Comparison of ENCODE assay signal across 17 cellular contexts in the genomic region with DNA sequence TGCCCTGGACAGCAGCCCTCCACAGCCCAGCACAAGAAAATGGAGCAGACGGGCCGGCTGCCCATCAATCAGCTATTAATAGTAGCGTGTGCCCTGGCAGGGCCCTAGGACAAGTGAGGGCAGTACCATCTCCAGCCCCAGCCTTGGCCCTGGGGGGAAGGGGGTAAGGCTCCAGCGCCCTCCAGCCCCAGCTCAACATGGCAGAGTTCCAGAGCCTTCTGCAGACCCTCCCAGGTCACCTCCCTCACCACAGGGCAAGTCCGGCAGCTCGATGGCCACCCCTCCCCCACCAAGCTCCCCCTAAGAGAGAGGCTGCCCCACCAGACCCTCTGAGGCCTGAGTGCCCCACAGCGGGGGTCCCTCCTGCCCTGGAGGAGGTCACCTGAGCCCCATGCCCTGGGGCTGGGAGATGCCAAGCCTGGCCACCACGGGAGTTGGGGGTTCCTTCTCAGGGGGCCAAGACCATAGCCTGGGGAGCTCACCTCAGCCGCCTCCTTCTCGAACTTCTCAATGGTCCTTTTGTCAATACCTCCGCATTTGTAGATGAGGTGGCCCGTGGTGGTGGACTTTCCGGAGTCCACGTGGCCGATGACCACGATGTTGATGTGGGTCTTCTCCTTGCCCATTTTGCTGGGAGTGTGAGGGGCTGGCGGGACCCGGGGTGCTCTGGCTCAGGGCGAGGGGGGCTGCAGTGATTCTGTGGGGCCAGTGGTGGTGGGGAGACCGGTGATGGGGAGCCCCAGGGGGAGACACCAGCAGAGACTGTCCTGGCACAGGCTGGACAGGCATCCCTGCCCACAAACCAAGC. TPM values are rescaled to one million over a fixed set of nuclear protein-coding genes. Genes with fewer than 3 reads are reported as not detected.
A peak's percentile ranks its signal among the peaks of the same experiment; 100 is the strongest.
DNase-seq lines count a peak whose midpoint lies in the region; ATAC-seq, FAIRE-seq and TF ChIP-seq lines count a peak whose summit lies in the region.
"Had no signal": no experiment of that assay in that cellular context is flagged by ENCODE, and none has a peak within 500 bp of the region (broad histone marks: within the 10 kb centered on the region; RNA-seq: fewer than 3 reads in every experiment).

No MANE protein-coding gene starts in this region.

- H3K27me3 Mint-ChIP-seq in effector memory CD8-positive, alpha-beta T cell = peaks cover 5 to 16% of the 10 kb centered on the region in 2 donors
- H3K27me3 Mint-ChIP-seq in naive B cell = peaks cover 7 to 26% (median 7%) of the 10 kb centered on the region in 3 donors

- H3K9me3 ChIP-seq in BE2C = no peaks in the 10 kb centered on the region
- H3K9me3 ChIP-seq in HUES6 (ENCODE audit: control insufficient read depth, insufficient read depth, low read depth, low read length) = no peaks in the 10 kb centered on the region
- H3K9me3 ChIP-seq: prostate gland had no signal

- H3K9me3 Mint-ChIP-seq in effector memory CD8-positive, alpha-beta T cell = no peaks in the 10 kb centered on the region
- H3K9me3 Mint-ChIP-seq in naive B cell = peaks cover 0 to 4% (median 0%) of the 10 kb centered on the region in 7 donors

- H3K36me3 ChIP-seq in BE2C = peaks cover 52% of the 10 kb centered on the region
- no peaks in the 10 kb centered on the region; the same call in 1 of the 2 replicates for H3K36me3 ChIP-seq in HUES6 (ENCODE audit: control insufficient read depth, insufficient read depth, low read length)
- H3K36me3 ChIP-seq: brain microvascular endothelial cell, prostate gland had no signal

- no peak overlapping the region for H3K27ac ChIP-seq in HUES6 (ENCODE audit: low read depth, low read length)
- H3K27ac ChIP-seq: brain microvascular endothelial cell, prostate gland, SK-N-MC had no signal

- H3K4me1 Mint-ChIP-seq in effector memory CD8-positive, alpha-beta T cell (ENCODE audit: low read depth in 2 of 2) = peaks cover 0 to 5% of the 10 kb centered on the region in 2 donors
- H3K4me1 Mint-ChIP-seq in naive B cell = peaks cover 6 to 8% (median 7%) of the 10 kb centered on the region in 3 donors

- H3K4me3 Mint-ChIP-seq in effector memory CD8-positive, alpha-beta T cell = peak overlapping the region; percentile 31 to 62
- peak overlapping the region in 5 of 8 donors; percentile 25 to 66 (median 47) for H3K4me3 Mint-ChIP-seq in naive B cell

- H3K27me3 ChIP-seq in BE2C = no peaks in the 10 kb centered on the region
- peaks cover 71% of the 10 kb centered on the region for H3K27me3 ChIP-seq in HUES6 (ENCODE audit: control insufficient read depth, insufficient read depth, low read length)

- peaks cover 22% of the 10 kb centered on the region for H3K4me1 ChIP-seq in BE2C
- H3K4me1 ChIP-seq in HUES6 (ENCODE audit: control insufficient read depth, insufficient read depth, low read length) = peaks cover 27% of the 10 kb centered on the region
- H3K4me1 ChIP-seq: prostate gland had no signal

- no peak for TF ChIP-seq CTCF in BE2C (IDR thresholded peaks at IDR 0.05; ENCODE audit: low read depth, low read length)
- TF ChIP-seq CTCF in lower leg skin (IDR thresholded peaks at IDR 0.05) = no peak

- intact Hi-C loops in lower leg skin (cut with DNase I; ENCODE audit: low total_unique reads) = no loop called here

- ATAC-seq in effector memory CD8-positive, alpha-beta T cell (replicated peaks) = no peak
- ATAC-seq in naive B cell (ENCODE audit: low read depth in 2 of 2) = no peak

- H3K9ac ChIP-seq in HUES6 (ENCODE audit: low read length) = no peak overlapping the region

- DNase-seq in BE2C (peak; percentile 26), naive B cell (no peak), frontal cortex (ENCODE audit: low spot score in 2 of 2) (no peak), lower leg skin (ENCODE audit: low spot score in 2 of 2) (no peak), NCI-H2029 treated with DMSO at 0.1 percent for 48 hours (lab: John Stamatoyannopoulos, UW) (no peak), RKO (ENCODE audit: low spot score) (no peak)
- no peak for DNase-seq in effector memory CD8-positive, alpha-beta T cell
- DNase-seq: activated CD4-positive, alpha-beta T cell treated with anti-CD3 and anti-CD28 coated beads for 1 hour; AML-193; stimulated activated CD4-positive, alpha-beta T cell treated with anti-CD3 and anti-CD28 coated beads, Interleukin-4, amount 100 ng/mL, for 1 hour; stimulated activated naive CD8-positive, alpha-beta T cell treated with anti-CD3 and anti-CD28 coated beads, Interleukin-15, Interleukin-2, amounts not matched to agents 100 U/mL and 50 U/mL, for 24 hours had no signal

- no peak for FAIRE-seq in frontal cortex (lab: Jason Lieb, UNC)

- TF ChIP-seq POLR2A in lower leg skin (IDR thresholded peaks at IDR 0.05) = no peak

- peak overlapping the region; percentile 92 for H3K4me3 ChIP-seq in BE2C (ENCODE audit: low read depth, low read length)
- H3K4me3 ChIP-seq in HUES6 (ENCODE audit: low read depth, low read length) = peak overlapping the region; percentile 60; the same call in 1 of the 2 replicates
- H3K4me3 ChIP-seq in lower leg skin (ENCODE audit: low read depth, poor library complexity, severe bottlenecking) = no peak overlapping the region

- no peak overlapping the region for H3K27ac Mint-ChIP-seq in effector memory CD8-positive, alpha-beta T cell
- no peak overlapping the region for H3K27ac Mint-ChIP-seq in naive B cell

- no peaks in the 10 kb centered on the region for H3K36me3 Mint-ChIP-seq in effector memory CD8-positive, alpha-beta T cell (ENCODE audit: insufficient read depth)
- H3K36me3 Mint-ChIP-seq in naive B cell = peaks cover 0 to 3% of the 10 kb centered on the region in 2 donors

- 55 to 58% methylated on average over 20 of the region's 20 CpGs for WGBS in lower leg skin, 2 donors

RNA-seq across cellular contexts. Expression of gene EEF1A2, which starts 1.5 kb away (rescaled TPM):
- 3,079 TPM for polyA plus RNA-seq in BE2C (2012; ENCODE audit: insufficient read depth, insufficient read length, low read depth)
- polyA plus RNA-seq in naive B cell (ENCODE audit: low read depth in 6 of 6) = 1 to 10 TPM in 1 of 6 donors, under 1 TPM in 3, not detected in 2; 0.12 to 1.4 (median 0.28) TPM
- total RNA-seq in frontal cortex (179 TPM), lower leg skin (10 to 100 TPM; 13.3 to 26.8 (median 22.9) TPM)

RNA-seq across cellular contexts. Expression of gene PPDPF, which starts 23.2 kb away (rescaled TPM):
- 447 TPM for polyA plus RNA-seq in BE2C (2012; ENCODE audit: insufficient read depth, insufficient read length, low read depth)
- 100 to 1,000 TPM in 1 of 6 donors, 10 to 100 TPM in 5; 40.2 to 132 (median 67.5) TPM for polyA plus RNA-seq in naive B cell (ENCODE audit: low read depth in 6 of 6)
- total RNA-seq in frontal cortex = 17.1 TPM
- 100 to 1,000 TPM; 122 to 426 (median 348) TPM for total RNA-seq in lower leg skin

RNA-seq across cellular contexts. Expression of gene KCNQ2, which starts 24.9 kb away (rescaled TPM):
- polyA plus RNA-seq in BE2C (2012; ENCODE audit: insufficient read depth, insufficient read length, low read depth) = 60.1 TPM
- 1 to 10 TPM in 1 of 6 donors, under 1 TPM in 1, not detected in 4; 0.54 to 1.1 TPM for polyA plus RNA-seq in naive B cell (ENCODE audit: low read depth in 6 of 6)
- total RNA-seq in frontal cortex (159 TPM), lower leg skin (not detected)
- total RNA-seq: LHCN-M2 had no signal

RNA-seq across cellular contexts. Expression of gene PTK6, which starts 39.8 kb away (rescaled TPM):
- polyA plus RNA-seq in BE2C (2012; ENCODE audit: insufficient read depth, insufficient read length, low read depth) = 1.2 TPM
- polyA plus RNA-seq in naive B cell (ENCODE audit: low read depth in 6 of 6) = 1 to 10 TPM in 1 of 6 donors, under 1 TPM in 5; 0.10 to 1.3 (median 0.51) TPM
- total RNA-seq in frontal cortex (not detected), lower leg skin (100 to 1,000 TPM in 1 of 4 donors, 10 to 100 TPM in 3; 72.4 to 101 (median 79.9) TPM)

RNA-seq across cellular contexts. Expression of gene SRMS, which starts 50.2 kb away (rescaled TPM):
- not detected for polyA plus RNA-seq in BE2C (2012; ENCODE audit: insufficient read depth, insufficient read length, low read depth)
- polyA plus RNA-seq in naive B cell (ENCODE audit: low read depth in 6 of 6) = not detected
- total RNA-seq in frontal cortex (not detected), lower leg skin (under 1 TPM in 3 of 4 donors, not detected in 1; 0.16 to 0.59 (median 0.37) TPM)
- total RNA-seq: G401, LHCN-M2 had no signal

Comparison
In these comparisons a context has a peak if more than half of its experiments do, and no peak if none do; other contexts are left out.
1. RNA of gene KCNQ2, which starts 24.9 kb away (total RNA-seq): 159 TPM in frontal cortex (single experiment); not detected in lower leg skin; every median in the first group is over 100 times any median in the second.